In the genomic region with DNA sequence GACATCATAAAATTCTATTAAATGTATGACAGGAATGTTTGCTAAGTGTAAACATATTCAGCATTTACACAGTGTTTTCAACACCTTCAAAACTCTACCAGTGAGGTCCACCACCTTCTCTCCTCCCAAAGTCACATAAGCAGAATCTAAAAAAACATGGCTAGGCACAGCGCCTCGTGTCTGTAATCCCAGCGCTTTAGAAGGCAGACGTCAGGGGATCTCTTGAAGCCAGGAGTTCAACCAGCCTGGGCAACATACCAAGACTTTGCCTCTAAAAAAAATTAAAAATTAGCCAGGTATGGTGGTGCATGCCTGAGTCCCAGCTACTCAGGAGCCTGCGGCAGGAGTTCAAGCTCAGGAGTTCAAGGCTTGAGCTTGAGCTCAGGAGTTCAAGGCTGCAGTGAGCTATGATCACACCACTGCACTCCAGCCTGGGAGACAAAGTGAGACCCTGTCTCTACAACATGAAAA, we compare ENCODE assay signal across 15 cellular contexts. TPM values are rescaled to one million over a fixed set of nuclear protein-coding genes. Genes with fewer than 3 reads are reported as not detected.
DNase-seq lines count a peak whose midpoint lies in the region; ATAC-seq and TF ChIP-seq lines count a peak whose summit lies in the region.
"Had no signal": no experiment of that assay in that cellular context is flagged by ENCODE, and none has a peak within 500 bp of the region (broad histone marks: within the 10 kb centered on the region; RNA-seq: fewer than 3 reads in every experiment).

No MANE protein-coding gene starts in this region.

- H2BK15ac ChIP-seq in mesenchymal stem cell (ENCODE audit: low read depth, poor library complexity, severe bottlenecking), result no peak overlapping the region

- H3K4me2 ChIP-seq in mammary epithelial cell (ENCODE audit: insufficient read depth, low read depth, low read length), result no peak overlapping the region
- H3K4me2 ChIP-seq in mesenchymal stem cell (ENCODE audit: low read length, poor library complexity, severe bottlenecking), result no peak overlapping the region

- DNase-seq in T47D (ENCODE audit: low read depth in 1 of 2, low spot score in 1 of 2), result peak; percentile 17 to 74
- DNase-seq in mammary epithelial cell, result no peak
- no peak for DNase-seq in colonic mucosa
- DNase-seq in mesenchymal stem cell, result peak; percentile 13
- peak in 1 of 2 donors; percentile 58 for DNase-seq in upper lobe of left lung
- no peak for DNase-seq in psoas muscle
- DNase-seq in NCI-H2081 treated with DMSO at 0.1 percent for 48 hours (lab: John Stamatoyannopoulos, UW), result no peak
- DNase-seq: HCEC 1CT, midbrain, NCI-H1105, NCI-H526, tibial artery had no signal

- H3K79me2 ChIP-seq in mammary epithelial cell (ENCODE audit: insufficient read depth, low read length), result peaks cover 92% of the 10 kb centered on the region

- no peaks in the 10 kb centered on the region for H3K27me3 ChIP-seq in mammary epithelial cell (ENCODE audit: insufficient read depth, low read length)
- no peaks in the 10 kb centered on the region for H3K27me3 ChIP-seq in colonic mucosa
- no peaks in the 10 kb centered on the region for H3K27me3 ChIP-seq in mesenchymal stem cell (ENCODE audit: control insufficient read depth in 1 of 2, insufficient read depth in 1 of 2, low read length in 2 of 2)
- H3K27me3 ChIP-seq in upper lobe of left lung, result no peaks in the 10 kb centered on the region
- no peaks in the 10 kb centered on the region for H3K27me3 ChIP-seq in psoas muscle (ENCODE audit: insufficient read depth in 3 of 3, low read length in 2 of 3)
- H3K27me3 ChIP-seq: dorsolateral prefrontal cortex, tibial artery had no signal

- no peak overlapping the region for H4K8ac ChIP-seq in mesenchymal stem cell (ENCODE audit: low read length)

- no peak overlapping the region for H2BK120ac ChIP-seq in mesenchymal stem cell (ENCODE audit: low read depth, low read length)

- H3K14ac ChIP-seq in mesenchymal stem cell (ENCODE audit: low read length in 2 of 2), result no peak overlapping the region

- H3K79me1 ChIP-seq in mesenchymal stem cell (replicated peaks; ENCODE audit: low read length, poor library complexity, severe bottlenecking), result peaks cover 2% of the 10 kb centered on the region

- H3K4me1 ChIP-seq in mammary epithelial cell (ENCODE audit: insufficient read depth, low read length) (no peaks in the 10 kb centered on the region), colonic mucosa (peaks cover 16% of the 10 kb centered on the region), mesenchymal stem cell (ENCODE audit: control insufficient read depth, insufficient read depth, low read depth, low read length) (peaks cover 9% of the 10 kb centered on the region), upper lobe of left lung (peaks cover 39 to 67% (median 42%) of the 10 kb centered on the region in 4 donors), psoas muscle (peaks cover 21% of the 10 kb centered on the region)

- H3K9ac ChIP-seq in mammary epithelial cell (ENCODE audit: insufficient read depth, low read length) (no peak overlapping the region), colonic mucosa (ENCODE audit: low read depth in 2 of 2, low read length in 2 of 2) (no peak overlapping the region), mesenchymal stem cell (ENCODE audit: low read length) (no peak overlapping the region)

- WGBS in mammary epithelial cell (ENCODE audit: low coverage, missing lambda C conversion rate), result 66% methylated on average over 5 of the region's 5 CpGs
- 92% methylated on average over 5 of the region's 5 CpGs for WGBS in mesenchymal stem cell
- WGBS in upper lobe of left lung, 2 donors, result 50 to 67% methylated on average over 5 of the region's 5 CpGs
- WGBS in psoas muscle, 3 donors, result 60 to 70% (median 62%) methylated on average over 5 of the region's 5 CpGs

- no peak overlapping the region for H3K27ac ChIP-seq in mammary epithelial cell (ENCODE audit: insufficient read depth, low read depth, low read length)
- H3K27ac ChIP-seq in colonic mucosa, result peak overlapping the region; percentile 16
- peak overlapping the region; percentile 28 for H3K27ac ChIP-seq in mesenchymal stem cell (ENCODE audit: low read length, poor library complexity, severe bottlenecking)
- H3K27ac ChIP-seq in upper lobe of left lung, result peak overlapping the region; percentile 48 to 80 (median 70)
- no peak overlapping the region for H3K27ac ChIP-seq in psoas muscle
- H3K27ac ChIP-seq: tibial artery had no signal

- intact Hi-C loops in mammary epithelial cell (cut with micrococcal nuclease), result no loop called here
- intact Hi-C loops in colonic mucosa (cut with DNase I), result no loop called here
- intact Hi-C loops in psoas muscle (cut with DNase I), result no loop called here

- in situ Hi-C loops in T47D (cut with HindIII; ENCODE audit: low pct_unique_long_range_greater_than_20kb, low sequenced_read_pairs) (no loop called here), mammary epithelial cell (cut with MboI; ENCODE audit: low sequenced_read_pairs in 2 of 2) (no loop called here)

- H2BK5ac ChIP-seq in mesenchymal stem cell (ENCODE audit: low read depth, low read length, poor library complexity, severe bottlenecking), result no peak overlapping the region

- no TSS peak for BruUV-seq in mammary epithelial cell (replicated peaks; lab: Mats Ljungman, UMichigan)

- no peaks in the 10 kb centered on the region for H4K20me1 ChIP-seq in mammary epithelial cell (ENCODE audit: insufficient read depth, low read length)

- TF ChIP-seq CTCF in mammary epithelial cell (conservative IDR thresholded peaks at IDR 0.05 in 1 of 2, IDR thresholded peaks at IDR 0.05 in 1 of 2; ENCODE audit: extremely low read depth in 1 of 2, insufficient read depth in 1 of 2, low read depth in 1 of 2, low read length in 2 of 2), result no peak
- no peak for TF ChIP-seq CTCF in colonic mucosa (IDR thresholded peaks at IDR 0.05)
- TF ChIP-seq CTCF in upper lobe of left lung (IDR thresholded peaks at IDR 0.05), result no peak
- TF ChIP-seq CTCF in psoas muscle (IDR thresholded peaks at IDR 0.05), result no peak

- ATAC-seq in upper lobe of left lung (ENCODE audit: low FRiP score in 2 of 2) (peak; percentile 30 to 87), psoas muscle (no peak), GM19351 (IDR thresholded peaks at IDR 0.05; ENCODE audit: unreplicated experiment) (no peak)

- H2AK5ac ChIP-seq in mesenchymal stem cell (ENCODE audit: low read length, severe bottlenecking), result peak overlapping the region; percentile 20

- H3K18ac ChIP-seq in mesenchymal stem cell (ENCODE audit: low read depth in 1 of 2, low read length in 2 of 2), result no peak overlapping the region

- no peak overlapping the region for H2BK12ac ChIP-seq in mesenchymal stem cell (ENCODE audit: low read length in 2 of 2)

- CTCF ChIA-PET in mammary epithelial cell (lab: Charles Lee; ENCODE audit: low non-redundant PET), result no interaction called here

- no peak overlapping the region for H2AFZ ChIP-seq in mammary epithelial cell (ENCODE audit: low read depth, low read length)
- no peak overlapping the region for H2AFZ ChIP-seq in mesenchymal stem cell (ENCODE audit: low read depth, low read length)

- dilution Hi-C loops in mammary epithelial cell (cut with HindIII; ENCODE audit: low sequenced_read_pairs), result no loop called here

- H3K23ac ChIP-seq in mesenchymal stem cell (ENCODE audit: low read length in 2 of 2), result peak overlapping the region in 1 of 2 experiments; percentile 90

- no peak overlapping the region for H3K4me3 ChIP-seq in mammary epithelial cell (replicated peaks in 1 of 3; ENCODE audit: insufficient read depth in 1 of 3, low read depth in 2 of 3, low read length in 3 of 3)
- no peak overlapping the region for H3K4me3 ChIP-seq in colonic mucosa
- no peak overlapping the region for H3K4me3 ChIP-seq in mesenchymal stem cell (ENCODE audit: insufficient read depth in 1 of 2, low read depth in 1 of 2, low read length in 2 of 2)
- no peak overlapping the region for H3K4me3 ChIP-seq in upper lobe of left lung
- H3K4me3 ChIP-seq in psoas muscle, result no peak overlapping the region
- H3K4me3 ChIP-seq: dorsolateral prefrontal cortex, skin epidermis, tibial artery had no signal

- TF ChIP-seq EP300 in upper lobe of left lung (IDR thresholded peaks at IDR 0.05), result peak in 1 of 4 donors; percentile 4

- no peak overlapping the region for H4K91ac ChIP-seq in mesenchymal stem cell (ENCODE audit: low read length)

- no peak for TF ChIP-seq POLR2A in upper lobe of left lung (IDR thresholded peaks at IDR 0.05)

- H3K9me3 ChIP-seq in mammary epithelial cell (replicated peaks; ENCODE audit: insufficient read depth, low read length) (no peaks in the 10 kb centered on the region), colonic mucosa (no peaks in the 10 kb centered on the region), mesenchymal stem cell (ENCODE audit: control insufficient read depth, low read length) (no peaks in the 10 kb centered on the region), upper lobe of left lung (no peaks in the 10 kb centered on the region), psoas muscle (no peaks in the 10 kb centered on the region)
- H3K9me3 ChIP-seq: tibial artery had no signal

- no peaks in the 10 kb centered on the region for H3K36me3 ChIP-seq in mammary epithelial cell (ENCODE audit: insufficient read depth, low read length)
- H3K36me3 ChIP-seq in colonic mucosa, result no peaks in the 10 kb centered on the region
- peaks cover 0 to 2% of the 10 kb centered on the region in 2 experiments for H3K36me3 ChIP-seq in mesenchymal stem cell (ENCODE audit: control insufficient read depth in 1 of 2, insufficient read depth in 2 of 2, low read depth in 1 of 2, low read length in 2 of 2)
- H3K36me3 ChIP-seq in upper lobe of left lung, result no peaks in the 10 kb centered on the region
- no peaks in the 10 kb centered on the region for H3K36me3 ChIP-seq in psoas muscle (ENCODE audit: insufficient read depth in 1 of 2, low read depth in 1 of 2)
- H3K36me3 ChIP-seq: tibial artery had no signal

- H3K4ac ChIP-seq in mesenchymal stem cell (ENCODE audit: low read depth in 1 of 2, low read length in 2 of 2), result no peak overlapping the region

RNA-seq across cellular contexts. Expression of a gene that starts 30.0 kb away (rescaled TPM):
- total RNA-seq in mammary epithelial cell, result 100 to 1,000 TPM in 1 of 2 donors, 10 to 100 TPM in 1; 57.2 to 104 TPM
- polyA plus RNA-seq in mammary epithelial cell, result 89.1 TPM
- 125 TPM for polyA minus RNA-seq in mammary epithelial cell
- total RNA-seq in colonic mucosa, result 100 to 1,000 TPM in 1 of 2 donors, 10 to 100 TPM in 1; 83.1 to 116 TPM
- 98.9 TPM for polyA plus RNA-seq in mesenchymal stem cell (2013, experiment 1 of 2)
- 96.7 TPM for polyA plus RNA-seq in mesenchymal stem cell (2013, experiment 2 of 2)
- total RNA-seq in upper lobe of left lung, result 100 to 1,000 TPM in 5 of 6 donors, 10 to 100 TPM in 1; 85.6 to 169 (median 118) TPM
- 10 to 100 TPM; 21.8 to 26.4 (median 25.2) TPM for total RNA-seq in psoas muscle
- 10 to 100 TPM; 12.5 to 25.9 (median 17.3) TPM for polyA plus RNA-seq in psoas muscle

Comparison
In these comparisons a context has a peak if more than half of its experiments do, and no peak if none do; other contexts are left out.
1. DNase-seq: peak in T47D (2 of 2) and mesenchymal stem cell (single experiment); none in mammary epithelial cell (single experiment), colonic mucosa (single experiment), psoas muscle (0 of 2) and NCI-H2081 treated with DMSO at 0.1 percent for 48 hours (single experiment).
2. H3K27ac ChIP-seq: peak in colonic mucosa (single experiment), mesenchymal stem cell (single experiment) and upper lobe of left lung (4 of 4); none in mammary epithelial cell (single experiment) and psoas muscle (single experiment).
3. ATAC-seq: peak in upper lobe of left lung (2 of 2); none in psoas muscle (0 of 4) and GM19351 (single experiment).